8 cellular contexts compared by ENCODE assay signal in the genomic region with DNA sequence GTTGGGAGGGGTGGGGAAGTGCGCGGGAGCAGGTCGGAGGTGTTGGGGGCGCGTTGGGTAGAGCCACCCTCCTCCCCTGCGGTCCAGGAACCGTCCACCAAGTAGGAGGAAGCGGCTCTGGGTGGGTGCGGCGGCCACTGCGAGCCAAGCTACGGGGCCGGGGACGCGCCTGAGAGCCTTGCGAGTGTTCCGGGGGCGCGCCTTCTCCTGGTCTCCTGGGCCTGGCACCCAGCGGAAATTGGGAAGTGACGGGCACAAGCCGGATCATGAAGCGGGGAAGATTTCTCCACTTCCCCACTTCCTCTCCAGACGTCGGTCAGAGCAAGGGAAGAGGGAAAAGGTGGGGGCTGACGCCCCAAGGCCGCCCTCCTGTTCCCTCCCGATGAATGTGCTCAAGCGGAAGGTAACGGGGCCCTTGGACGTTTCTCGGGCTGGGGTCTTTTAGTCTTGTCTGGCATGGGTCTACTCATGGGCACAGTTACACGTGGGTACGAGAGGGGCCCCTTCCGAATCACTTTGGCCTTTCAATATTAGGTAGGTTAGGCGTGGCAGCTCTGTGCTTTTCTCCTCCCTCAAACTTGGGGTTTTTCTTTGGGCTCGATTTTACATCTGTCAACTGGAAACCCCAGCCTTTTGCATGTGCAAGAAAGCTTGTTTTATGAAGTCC. TPM values are rescaled to one million over a fixed set of nuclear protein-coding genes. Genes with fewer than 3 reads are reported as not detected.
A peak's percentile ranks its signal among the peaks of the same experiment; 100 is the strongest.
DNase-seq lines count a peak whose midpoint lies in the region; ATAC-seq and TF ChIP-seq lines count a peak whose summit lies in the region.

No MANE protein-coding gene starts in this region.

- H3K27ac ChIP-seq in HUES6 (ENCODE audit: low read depth, low read length) (peak overlapping the region; percentile 95), right cardiac atrium (ENCODE audit: low read length) (peak overlapping the region; percentile 83), skeletal muscle tissue (ENCODE audit: low read depth, low read length) (peak overlapping the region; percentile 96)

- H3K27me3 ChIP-seq in HUES6 (ENCODE audit: control insufficient read depth, insufficient read depth, low read length) (no peaks in the 10 kb centered on the region), right cardiac atrium (ENCODE audit: control insufficient read depth, insufficient read depth) (no peaks in the 10 kb centered on the region), skeletal muscle tissue (ENCODE audit: control insufficient read depth in 3 of 3, insufficient read depth in 3 of 3, low read length in 3 of 3) (no peaks in the 10 kb centered on the region)

- intact Hi-C loops in right cardiac atrium (cut with DNase I), result no loop called here

- H3K9ac ChIP-seq in HUES6 (ENCODE audit: low read length), result peak overlapping the region; percentile 99
- H3K9ac ChIP-seq in skeletal muscle tissue (ENCODE audit: low read depth in 1 of 3, low read length in 3 of 3), result peak overlapping the region; percentile 99

- DNase-seq in GF-D8 (lab: John Stamatoyannopoulos, UW) (peak; percentile 45), right cardiac atrium (peak; percentile 83 to 93 (median 92)), NCI-H2196 treated with DMSO at 0.1 percent for 48 hours (lab: John Stamatoyannopoulos, UW; ENCODE audit: unreplicated experiment) (no peak), HEK293T (ENCODE audit: extremely low spot score) (no peak)
- peak; percentile 17 for DNase-seq in activated naive CD4-positive, alpha-beta T cell treated with anti-CD3 and anti-CD28 coated beads, Interleukin-2, amount 50 U/mL, for 16 hours

- CTCF ChIA-PET in HEK293T (lab: Yijun Ruan, JAX), result interaction anchor here (1.2 to 2.0 kb wide), 3 partner anchors 22 to 60 kb away, joined by 3 to 5 read pairs (median 3); partner anchors contain the start of genes CCDC87, CCS, RBM4 and RBM4B

- ATAC-seq in right cardiac atrium, result peak; percentile 55 to 71
- no peak for ATAC-seq in activated CD4-positive, CD25-positive, alpha-beta regulatory T cell treated with anti-CD3 and anti-CD28 coated beads, Interleukin-2, amount 50 U/mL, for 24 hours

- H3K9me3 ChIP-seq in HUES6 (ENCODE audit: control insufficient read depth, insufficient read depth, low read depth, low read length), result no peaks in the 10 kb centered on the region
- H3K9me3 ChIP-seq in right cardiac atrium (ENCODE audit: control insufficient read depth, low read length), result no peaks in the 10 kb centered on the region
- H3K9me3 ChIP-seq in skeletal muscle tissue (ENCODE audit: control insufficient read depth in 3 of 3, low read length in 3 of 3), result no peaks in the 10 kb centered on the region

- H3K36me3 ChIP-seq in HUES6 (ENCODE audit: control insufficient read depth, insufficient read depth, low read length), result peaks cover 44% of the 10 kb centered on the region
- peaks cover 0 to 4% (median 0%) of the 10 kb centered on the region in 3 donors for H3K36me3 ChIP-seq in skeletal muscle tissue (ENCODE audit: control insufficient read depth in 3 of 3, insufficient read depth in 3 of 3, low read length in 3 of 3)

- POLR2A ChIA-PET in HEK293T (lab: Yijun Ruan, JAX), result interaction anchor here (0.6 to 4.4 kb wide), 20 partner anchors 8 to 269 kb away, joined by 3 to 84 read pairs (median 5); partner anchors contain the start of genes ACTN3, BBS1, CCDC87 and CCS

- peak overlapping the region; percentile 93 for H3K4me3 ChIP-seq in HUES6 (ENCODE audit: low read depth, low read length)
- H3K4me3 ChIP-seq in right cardiac atrium (ENCODE audit: low read length), result peak overlapping the region; percentile 42
- H3K4me3 ChIP-seq in skeletal muscle tissue (ENCODE audit: low read length in 3 of 3), result peak overlapping the region; percentile 96 to 100 (median 99)

- under 1% methylated on average over 37 of the region's 37 CpGs for WGBS in right cardiac atrium

- H3K4me1 ChIP-seq in HUES6 (ENCODE audit: control insufficient read depth, insufficient read depth, low read length), result peaks cover 9% of the 10 kb centered on the region
- peaks cover 2% of the 10 kb centered on the region for H3K4me1 ChIP-seq in right cardiac atrium (ENCODE audit: control insufficient read depth, insufficient read depth, low read length)
- H3K4me1 ChIP-seq in skeletal muscle tissue (ENCODE audit: control insufficient read depth in 3 of 3, insufficient read depth in 3 of 3, low read length in 3 of 3), result peaks cover 30 to 43% (median 34%) of the 10 kb centered on the region in 3 donors

TF ChIP-seq in HEK293T, 16 proteins besides CTCF, POLR2A, EP300 and RAD21:
- no peak for TF ChIP-seq ARNT (IDR thresholded peaks at IDR 0.05)
- TF ChIP-seq NFRKB (IDR thresholded peaks at IDR 0.05), result no peak
- no peak for TF ChIP-seq L3MBTL2 (conservative IDR thresholded peaks at IDR 0.05)
- no peak for TF ChIP-seq FOXK2 (IDR thresholded peaks at IDR 0.05)
- no peak for TF ChIP-seq HDGF (IDR thresholded peaks at IDR 0.05; ENCODE audit: borderline replicate concordance)
- TF ChIP-seq ELF4 (IDR thresholded peaks at IDR 0.05), result no peak
- no peak for TF ChIP-seq CTBP1 (IDR thresholded peaks at IDR 0.05; ENCODE audit: borderline replicate concordance)

RNA-seq across cellular contexts. Expression of gene RBM14, which starts 0.9 kb away (rescaled TPM):
- total RNA-seq in right cardiac atrium (10 to 100 TPM; 30.8 to 45.6 (median 33.6) TPM), skeletal muscle tissue (23.5 TPM)
- polyA plus RNA-seq in right cardiac atrium, result 28.1 TPM

RNA-seq across cellular contexts. Expression of gene RBM4, which starts 21.2 kb away (rescaled TPM):
- total RNA-seq in right cardiac atrium (10 to 100 TPM; 66.9 to 77.9 (median 68.3) TPM), skeletal muscle tissue (98.6 TPM)
- 63.3 TPM for polyA plus RNA-seq in right cardiac atrium

RNA-seq across cellular contexts. Expression of gene CCS, which starts 24.3 kb away (rescaled TPM):
- total RNA-seq in right cardiac atrium (10 to 100 TPM; 30.3 to 40.2 (median 34.2) TPM), skeletal muscle tissue (27.7 TPM)
- 45.8 TPM for polyA plus RNA-seq in right cardiac atrium

RNA-seq across cellular contexts. Expression of gene CCDC87, which starts 24.4 kb away (rescaled TPM):
- total RNA-seq in right cardiac atrium (under 1 TPM; 0.53 to 0.99 (median 0.68) TPM), skeletal muscle tissue (not detected)
- 0.43 TPM for polyA plus RNA-seq in right cardiac atrium

RNA-seq across cellular contexts. Expression of gene CTSF, which starts 48.9 kb away (rescaled TPM):
- total RNA-seq in right cardiac atrium, result 100 to 1,000 TPM in 2 of 4 donors, 10 to 100 TPM in 2; 85.5 to 136 (median 95.2) TPM
- 56.0 TPM for polyA plus RNA-seq in right cardiac atrium
- total RNA-seq in skeletal muscle tissue, result 27.1 TPM

Comparison
In these comparisons a context has a peak if more than half of its experiments do, and no peak if none do; other contexts are left out.
1. DNase-seq: peak in GF-D8 (single experiment), activated naive CD4-positive, alpha-beta T cell treated with anti-CD3 and anti-CD28 coated beads, Interleukin-2, amount 50 U/mL, for 16 hours (single experiment) and right cardiac atrium (3 of 3); none in NCI-H2196 treated with DMSO at 0.1 percent for 48 hours (single experiment) and HEK293T (single experiment).
2. H3K4me3 ChIP-seq: peak in every context shown above with its lines; median percentile 99 in skeletal muscle tissue; 93 in HUES6; 42 in right cardiac atrium.
3. ATAC-seq: peak in right cardiac atrium (2 of 2); none in activated CD4-positive, CD25-positive, alpha-beta regulatory T cell treated with anti-CD3 and anti-CD28 coated beads, Interleukin-2, amount 50 U/mL, for 24 hours (0 of 2).
4. Peak in every context shown above with its lines, with median percentiles within 50 percentile points of each other: H3K27ac ChIP-seq.